8 cellular contexts compared by ENCODE assay signal in the genomic region with DNA sequence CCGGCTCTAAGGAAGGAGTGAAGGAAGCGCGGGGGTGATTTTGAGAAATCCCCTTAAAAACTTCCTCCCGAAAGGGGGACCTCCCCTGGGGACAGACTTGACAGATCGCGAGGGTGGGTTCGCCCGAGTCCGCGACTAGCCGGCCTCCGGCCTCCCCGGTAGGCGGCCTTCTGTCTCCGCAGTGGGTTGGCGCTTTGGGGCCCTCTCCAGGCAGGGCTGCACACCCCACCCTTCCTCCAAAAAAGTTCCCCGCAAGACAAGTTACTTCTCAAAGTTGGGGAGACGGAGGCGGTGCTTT. TPM values are rescaled to one million over a fixed set of nuclear protein-coding genes. Genes with fewer than 3 reads are reported as not detected.
DNase-seq lines count a peak whose midpoint lies in the region; ATAC-seq and TF ChIP-seq lines count a peak whose summit lies in the region.

No MANE protein-coding gene starts in this region.

- no peaks in the 10 kb centered on the region for H3K27me3 ChIP-seq in parathyroid adenoma (ENCODE audit: control insufficient read depth, insufficient read depth, low read length)

- no peak overlapping the region for H3K9ac ChIP-seq in parathyroid adenoma

- H3K27ac ChIP-seq in parathyroid adenoma = no peak overlapping the region

- peak; percentile 46 for ATAC-seq in HG02571 (IDR thresholded peaks at IDR 0.05; ENCODE audit: unreplicated experiment)
- no peak for ATAC-seq in HG03439 (IDR thresholded peaks at IDR 0.05; ENCODE audit: unreplicated experiment)
- no peak for ATAC-seq in GM18909 (IDR thresholded peaks at IDR 0.05; ENCODE audit: poor library complexity, unreplicated experiment)

- H3K36me3 ChIP-seq in parathyroid adenoma (ENCODE audit: control insufficient read depth, insufficient read depth, low read length) = no peaks in the 10 kb centered on the region

- no peaks in the 10 kb centered on the region for H3K9me3 ChIP-seq in parathyroid adenoma (ENCODE audit: control insufficient read depth, low read length)

- peak overlapping the region; percentile 94 for H3K4me3 Mint-ChIP-seq in activated T-cell treated with anti-CD3 and anti-CD28 coated beads, Interleukin-2, amount 50 U/mL, for 24 hours

- peak overlapping the region; percentile 94 for H3K4me2 ChIP-seq in parathyroid adenoma (ENCODE audit: low read length)

- peaks cover 41% of the 10 kb centered on the region for H3K36me3 Mint-ChIP-seq in activated T-cell treated with anti-CD3 and anti-CD28 coated beads, Interleukin-2, amount 50 U/mL, for 24 hours (ENCODE audit: low read depth)

- TF ChIP-seq CTCF in fibroblast of villous mesenchyme (IDR thresholded peaks at IDR 0.05; ENCODE audit: insufficient read depth, low read depth, low read length) (no peak), parathyroid adenoma (IDR thresholded peaks at IDR 0.05) (no peak)

- peaks cover 57% of the 10 kb centered on the region for H3K4me1 Mint-ChIP-seq in activated T-cell treated with anti-CD3 and anti-CD28 coated beads, Interleukin-2, amount 50 U/mL, for 24 hours (ENCODE audit: low read depth)

- H3K4me3 ChIP-seq in fibroblast of villous mesenchyme (ENCODE audit: low read depth, low read length) (peak overlapping the region; percentile 65), parathyroid adenoma (ENCODE audit: low read depth, low read length) (peak overlapping the region; percentile 52)

- no peaks in the 10 kb centered on the region for H3K4me1 ChIP-seq in parathyroid adenoma

- H2AFZ ChIP-seq in parathyroid adenoma = peak overlapping the region; percentile 86

- no peaks in the 10 kb centered on the region for H3K9me3 Mint-ChIP-seq in activated T-cell treated with anti-CD3 and anti-CD28 coated beads, Interleukin-2, amount 50 U/mL, for 24 hours

- peaks cover 23% of the 10 kb centered on the region for H3K27me3 Mint-ChIP-seq in activated T-cell treated with anti-CD3 and anti-CD28 coated beads, Interleukin-2, amount 50 U/mL, for 24 hours

- H3K79me2 ChIP-seq in parathyroid adenoma = no peaks in the 10 kb centered on the region

- peak overlapping the region; percentile 82 for H3K27ac Mint-ChIP-seq in activated T-cell treated with anti-CD3 and anti-CD28 coated beads, Interleukin-2, amount 50 U/mL, for 24 hours

- DNase-seq in activated T-cell treated with anti-CD3 and anti-CD28 coated beads, Interleukin-2, amount 50 U/mL, for 24 hours = peak; percentile 77
- DNase-seq in fibroblast of villous mesenchyme (ENCODE audit: low read depth) (no peak), HK-2 (ENCODE audit: unreplicated experiment) (no peak), NCI-H510A (lab: John Stamatoyannopoulos, UW) (no peak)

RNA-seq across cellular contexts. Expression of gene HOPX, which starts 24.8 kb away (rescaled TPM):
- under 0.01 and 0.97 TPM in 2 replicates for total RNA-seq in fibroblast of villous mesenchyme
